1 cellular context compared by ENCODE assay signal in genomic region chr3:50385741-50386140, GRCh38.
TF ChIP-seq lines count a peak whose summit lies in the region.

No MANE protein-coding gene starts in this region.

TF ChIP-seq in SK-N-SH, 30 proteins besides CTCF, POLR2A, EP300 and RAD21 (continued from another document):
- TF ChIP-seq FOXJ3 (CRISPR knock-in tag; IDR thresholded peaks at IDR 0.05) (peak; percentile 42; the same call in 1 of the 2 replicates), GATA2 (CRISPR knock-in tag; IDR thresholded peaks at IDR 0.05) (peak; percentile 88)
